ENCODE assay signal across 21 cellular contexts in the genomic region with DNA sequence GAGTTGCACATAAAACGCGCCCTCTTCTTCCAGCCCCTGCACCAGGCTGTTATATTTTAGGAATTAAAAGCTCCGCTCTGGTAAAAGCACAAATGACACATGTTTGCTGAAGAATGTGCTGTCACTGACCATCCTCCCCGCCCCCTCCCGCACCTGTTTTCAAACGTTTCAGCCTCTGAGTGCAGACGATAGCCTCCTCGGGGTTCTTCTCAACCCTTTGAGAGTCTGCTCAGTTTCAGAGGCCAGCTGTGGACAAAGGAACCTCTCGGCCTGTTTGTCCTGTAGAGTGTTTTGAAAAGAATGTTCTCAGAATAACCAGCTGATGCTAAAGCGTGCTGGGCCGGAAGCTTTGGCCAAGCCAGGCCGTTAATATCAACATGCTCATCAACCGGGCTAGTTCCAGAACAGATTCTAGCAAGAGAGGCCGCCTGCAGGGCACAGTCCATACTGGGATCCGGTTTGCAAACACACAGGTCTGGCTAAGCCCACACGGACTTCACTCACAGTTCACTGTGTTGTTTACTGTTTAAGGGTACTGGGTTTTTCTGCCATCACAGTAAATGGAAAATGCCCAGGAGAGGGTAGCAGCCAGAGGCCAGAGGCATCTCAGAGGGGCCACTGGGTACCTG. TPM values are rescaled to one million over a fixed set of nuclear protein-coding genes. Genes with fewer than 3 reads are reported as not detected.
DNase-seq lines count a peak whose midpoint lies in the region; ATAC-seq and TF ChIP-seq lines count a peak whose summit lies in the region.
"Had no signal": no experiment of that assay in that cellular context is flagged by ENCODE, and none has a peak within 500 bp of the region (broad histone marks: within the 10 kb centered on the region; RNA-seq: fewer than 3 reads in every experiment).

No MANE protein-coding gene starts in this region.

- no peaks in the 10 kb centered on the region for H3K9me3 ChIP-seq in WERI-Rb-1 (ENCODE audit: severe bottlenecking)
- no peaks in the 10 kb centered on the region for H3K9me3 ChIP-seq in prostate gland

- no peak overlapping the region for H3K4me3 Mint-ChIP-seq in activated CD4-positive, alpha-beta T cell treated with anti-CD3 and anti-CD28 coated beads for 36 hours
- H3K4me3 Mint-ChIP-seq: activated CD4-positive, alpha-beta memory T cell treated with anti-CD3 and anti-CD28 coated beads, Interleukin-2, amount 10 ng/mL, durations not matched to agents 7 days and 5 days; activated naive CD8-positive, alpha-beta T cell; activated T-cell treated with anti-CD3 and anti-CD28 coated beads, Interleukin-2, amount 50 U/mL, for 72 hours; CD4-positive, alpha-beta memory T cell; stimulated activated naive B cell treated with anti-CD40 and anti-IgM and Interleukin-4, amounts not matched to agents 10 μg/mL and 1 μg/mL and 100 μg/mL, for 72 hours had no signal

- no peak overlapping the region for H3K27ac Mint-ChIP-seq in activated CD4-positive, alpha-beta T cell treated with anti-CD3 and anti-CD28 coated beads for 36 hours
- H3K27ac Mint-ChIP-seq: activated CD4-positive, alpha-beta memory T cell treated with anti-CD3 and anti-CD28 coated beads, Interleukin-2, amount 10 ng/mL, durations not matched to agents 7 days and 5 days; activated naive CD8-positive, alpha-beta T cell; activated T-cell treated with anti-CD3 and anti-CD28 coated beads, Interleukin-2, amount 50 U/mL, for 72 hours; stimulated activated naive B cell treated with anti-CD40 and anti-IgM and Interleukin-4, amounts not matched to agents 10 μg/mL and 1 μg/mL and 100 μg/mL, for 72 hours had no signal

- H3K4me1 ChIP-seq in prostate gland (replicated peaks) = peaks cover 7% of the 10 kb centered on the region

- POLR2A ChIA-PET in activated CD4-positive, alpha-beta T cell treated with anti-CD3 and anti-CD28 coated beads for 36 hours (lab: Charles Lee) = no interaction called here

- no peak for TF ChIP-seq POLR2A in prostate gland (IDR thresholded peaks at IDR 0.05)

- peak; percentile 63 for DNase-seq in ELF-1 (ENCODE audit: low read depth, low spot score)
- DNase-seq in WERI-Rb-1 = no peak
- peak; percentile 42 for DNase-seq in left kidney (ENCODE audit: low read depth, low spot score)
- DNase-seq in prostate gland (ENCODE audit: low spot score) = peak; percentile 54
- DNase-seq in omental fat pad (ENCODE audit: low spot score) = no peak
- DNase-seq in activated CD4-positive, alpha-beta T cell treated with anti-CD3 and anti-CD28 coated beads for 36 hours = no peak
- no peak for DNase-seq in pons (ENCODE audit: low spot score)
- DNase-seq: activated CD4-positive, alpha-beta memory T cell treated with anti-CD3 and anti-CD28 coated beads, Interleukin-2, amount 10 ng/mL, durations not matched to agents 7 days and 5 days; activated T-cell treated with anti-CD3 and anti-CD28 coated beads, Interleukin-2, amount 50 U/mL, for 72 hours; CD4-positive, alpha-beta memory T cell; dorsolateral prefrontal cortex; NCI-H187 treated with DMSO at 0.1 percent for 48 hours; NCI-H446 treated with DMSO at 0.1 percent for 48 hours; Right ventricle myocardium superior; stimulated activated CD4-positive, alpha-beta T cell treated with anti-CD3 and anti-CD28 coated beads, Interleukin-15, amount 100 ng/mL, for 24 hours; stimulated activated naive B cell treated with anti-CD40 and anti-IgM and Interleukin-4, amounts not matched to agents 10 μg/mL and 1 μg/mL and 100 μg/mL, for 72 hours had no signal

- H3K27me3 ChIP-seq in WERI-Rb-1 (ENCODE audit: insufficient read depth, low read depth, severe bottlenecking) (no peaks in the 10 kb centered on the region), prostate gland (replicated peaks; ENCODE audit: insufficient read depth) (no peaks in the 10 kb centered on the region)

- no peak overlapping the region for H3K4me3 ChIP-seq in WERI-Rb-1 (ENCODE audit: low read depth, low read length)
- H3K4me3 ChIP-seq in prostate gland = no peak overlapping the region
- H3K4me3 ChIP-seq: dorsolateral prefrontal cortex had no signal

- WGBS in prostate gland = 28% methylated on average over 16 of the region's 16 CpGs

- H3K27ac ChIP-seq in WERI-Rb-1 = peak overlapping the region; percentile 30
- H3K27ac ChIP-seq in prostate gland = peak overlapping the region; percentile 67 to 69

- CTCF ChIA-PET in activated CD4-positive, alpha-beta T cell treated with anti-CD3 and anti-CD28 coated beads for 36 hours (lab: Charles Lee) = interaction anchor here (0.7 kb wide), 1 partner anchor 90 kb away, joined by 3 read pairs; no protein-coding TSS in a partner anchor

- no peak for TF ChIP-seq CTCF in WERI-Rb-1 (IDR thresholded peaks at IDR 0.05; ENCODE audit: low read depth, low read length)
- TF ChIP-seq CTCF in prostate gland (IDR thresholded peaks at IDR 0.05) = no peak
- no peak for TF ChIP-seq CTCF in omental fat pad (IDR thresholded peaks at IDR 0.05)

- intact Hi-C loops in prostate gland (cut with DNase I) = no loop called here
- intact Hi-C loops in activated CD4-positive, alpha-beta T cell treated with anti-CD3 and anti-CD28 coated beads for 36 hours (cut with DNase I, micrococcal nuclease) = no loop called here

- no peaks in the 10 kb centered on the region for H3K36me3 ChIP-seq in WERI-Rb-1
- H3K36me3 ChIP-seq in prostate gland = no peaks in the 10 kb centered on the region

- no peaks in the 10 kb centered on the region for H3K9me3 Mint-ChIP-seq in activated CD4-positive, alpha-beta T cell treated with anti-CD3 and anti-CD28 coated beads for 36 hours (ENCODE audit: low read depth)
- H3K9me3 Mint-ChIP-seq: activated CD4-positive, alpha-beta memory T cell treated with anti-CD3 and anti-CD28 coated beads, Interleukin-2, amount 10 ng/mL, durations not matched to agents 7 days and 5 days; activated T-cell treated with anti-CD3 and anti-CD28 coated beads, Interleukin-2, amount 50 U/mL, for 72 hours; CD4-positive, alpha-beta memory T cell; stimulated activated naive B cell treated with anti-CD40 and anti-IgM and Interleukin-4, amounts not matched to agents 10 μg/mL and 1 μg/mL and 100 μg/mL, for 72 hours had no signal

- H3K4me1 Mint-ChIP-seq in activated CD4-positive, alpha-beta T cell treated with anti-CD3 and anti-CD28 coated beads for 36 hours = no peaks in the 10 kb centered on the region
- H3K4me1 Mint-ChIP-seq: activated CD4-positive, alpha-beta memory T cell treated with anti-CD3 and anti-CD28 coated beads, Interleukin-2, amount 10 ng/mL, durations not matched to agents 7 days and 5 days; stimulated activated naive B cell treated with anti-CD40 and anti-IgM and Interleukin-4, amounts not matched to agents 10 μg/mL and 1 μg/mL and 100 μg/mL, for 72 hours had no signal

- no peaks in the 10 kb centered on the region for H3K36me3 Mint-ChIP-seq in activated CD4-positive, alpha-beta T cell treated with anti-CD3 and anti-CD28 coated beads for 36 hours (ENCODE audit: low read depth)
- H3K36me3 Mint-ChIP-seq: activated naive CD8-positive, alpha-beta T cell; CD4-positive, alpha-beta memory T cell; stimulated activated naive B cell treated with anti-CD40 and anti-IgM and Interleukin-4, amounts not matched to agents 10 μg/mL and 1 μg/mL and 100 μg/mL, for 72 hours had no signal

- H3K27me3 Mint-ChIP-seq in activated CD4-positive, alpha-beta T cell treated with anti-CD3 and anti-CD28 coated beads for 36 hours = peaks cover 10% of the 10 kb centered on the region

- ATAC-seq in HG03565 (IDR thresholded peaks at IDR 0.05; ENCODE audit: unreplicated experiment) (no peak), omental fat pad (ENCODE audit: low FRiP score) (no peak)
- no peak for ATAC-seq in activated CD4-positive, alpha-beta T cell treated with anti-CD3 and anti-CD28 coated beads for 36 hours
- ATAC-seq: activated T-cell treated with anti-CD3 and anti-CD28 coated beads, Interleukin-2, amount 50 U/mL, for 72 hours; stimulated activated naive B cell treated with anti-CD40 and anti-IgM and Interleukin-4, amounts not matched to agents 10 μg/mL and 1 μg/mL and 100 μg/mL, for 72 hours had no signal

RNA-seq across cellular contexts. Expression of gene CACNG4, which starts 6.4 kb away (rescaled TPM):
- 10 to 100 TPM in 1 of 2 donors, 1 to 10 TPM in 1; 9.5 to 12.9 TPM for total RNA-seq in prostate gland
- total RNA-seq in omental fat pad = 1 to 10 TPM in 2 of 4 donors, under 1 TPM in 1, not detected in 1; 0.56 to 2.2 (median 1.1) TPM
- not detected for total RNA-seq in activated CD4-positive, alpha-beta T cell treated with anti-CD3 and anti-CD28 coated beads for 36 hours
- total RNA-seq: activated CD4-positive, alpha-beta memory T cell treated with anti-CD3 and anti-CD28 coated beads, Interleukin-2, amount 10 ng/mL, durations not matched to agents 7 days and 5 days; activated T-cell treated with anti-CD3 and anti-CD28 coated beads, Interleukin-2, amount 50 U/mL, for 72 hours; bronchial epithelial cell; CD4-positive, alpha-beta memory T cell; glomerular endothelial cell; Right ventricle myocardium superior; T-helper 1 cell treated with Interleukin-12 subunit alpha and Interleukin-12 subunit beta and Interleukin-4 antibody, amounts not matched to agents 30 ng/mL and 1 ng/mL, for 36 hours had no signal

Comparison
In these comparisons a context has a peak if more than half of its experiments do, and no peak if none do; other contexts are left out.
1. DNase-seq: peak in ELF-1 (single experiment), left kidney (single experiment) and prostate gland (single experiment); none in WERI-Rb-1 (single experiment), omental fat pad (single experiment), activated CD4-positive, alpha-beta T cell treated with anti-CD3 and anti-CD28 coated beads for 36 hours (single experiment) and pons (single experiment).